Comparison of ENCODE assay signal across 19 cellular contexts in the genomic region with DNA sequence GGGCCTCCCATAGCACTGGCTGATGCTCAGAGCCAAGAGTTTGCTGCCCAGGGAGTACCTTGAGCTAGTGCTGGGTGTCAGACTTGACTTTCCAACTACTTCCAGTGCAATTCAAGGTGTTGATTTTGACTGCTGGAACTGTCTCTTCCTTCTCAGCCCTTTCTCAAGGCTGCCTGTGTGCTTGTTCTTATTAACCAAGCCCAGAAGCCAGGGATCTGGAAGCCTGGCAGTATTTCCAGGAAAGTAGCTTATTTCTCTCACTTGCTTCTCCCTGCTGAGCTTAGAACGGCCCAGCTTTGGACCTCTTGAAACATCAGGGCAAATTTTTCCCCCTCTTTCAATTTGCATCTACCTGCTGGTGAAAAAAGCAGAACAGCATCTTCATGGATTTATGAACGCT. TPM values are rescaled to one million over a fixed set of nuclear protein-coding genes. Genes with fewer than 3 reads are reported as not detected.
A peak's percentile ranks its signal among the peaks of the same experiment; 100 is the strongest.
DNase-seq lines count a peak whose midpoint lies in the region; ATAC-seq and TF ChIP-seq lines count a peak whose summit lies in the region.
"Had no signal": no experiment of that assay in that cellular context is flagged by ENCODE, and none has a peak within 500 bp of the region (broad histone marks: within the 10 kb centered on the region; RNA-seq: fewer than 3 reads in every experiment).

No MANE protein-coding gene starts in this region.

- H3K4me1 Mint-ChIP-seq in brain (peaks cover 12% of the 10 kb centered on the region), nephron (peaks cover 36% of the 10 kb centered on the region)
- H3K4me1 Mint-ChIP-seq: CD8-positive, alpha-beta memory T cell; IgD-negative memory B cell had no signal

- H3K36me3 ChIP-seq in vagina, result no peaks in the 10 kb centered on the region
- no peaks in the 10 kb centered on the region for H3K36me3 ChIP-seq in stomach

- no peak for TF ChIP-seq EP300 in stomach (IDR thresholded peaks at IDR 0.05)

- H3K4me3 ChIP-seq in vagina, result no peak overlapping the region
- no peak overlapping the region for H3K4me3 ChIP-seq in stomach

- H3K4me1 ChIP-seq in vagina, result peaks cover 8% of the 10 kb centered on the region
- peaks cover 0 to 17% (median 4%) of the 10 kb centered on the region in 4 donors for H3K4me1 ChIP-seq in stomach

- peaks cover 6% of the 10 kb centered on the region for H3K27me3 Mint-ChIP-seq in brain
- no peaks in the 10 kb centered on the region for H3K27me3 Mint-ChIP-seq in nephron (ENCODE audit: low read depth)

- no peak for TF ChIP-seq POLR2A in vagina (IDR thresholded peaks at IDR 0.05)
- TF ChIP-seq POLR2A in stomach (IDR thresholded peaks at IDR 0.05), result no peak

- H3K36me3 Mint-ChIP-seq in brain (no peaks in the 10 kb centered on the region), nephron (ENCODE audit: low read depth) (peaks cover under 1% of the 10 kb centered on the region)
- H3K36me3 Mint-ChIP-seq: CD8-positive, alpha-beta memory T cell; IgD-negative memory B cell had no signal

- H3K27ac Mint-ChIP-seq in brain (peak overlapping the region in 3 of 5 experiments; percentile 52 to 69 (median 57)), nephron (peak overlapping the region; percentile 76 to 99 (median 96))
- H3K27ac Mint-ChIP-seq: CD8-positive, alpha-beta memory T cell; IgD-negative memory B cell had no signal

- ATAC-seq in left ventricle myocardium superior, result peak; percentile 56
- ATAC-seq: PC-3 had no signal

- H3K27ac ChIP-seq in vagina (peak overlapping the region; percentile 15), stomach (no peak overlapping the region)

- no peak for DNase-seq in left ventricle myocardium superior
- DNase-seq in vagina (ENCODE audit: extremely low spot score in 2 of 2), result no peak
- DNase-seq in SKM-1 (lab: John Stamatoyannopoulos, UW; ENCODE audit: unreplicated experiment), result no peak
- no peak for DNase-seq in activated naive CD4-positive, alpha-beta T cell treated with Interleukin-2 at 50 U/mL for 16 hours
- DNase-seq in stomach, result no peak
- DNase-seq: ACHN; C1 segment of cervical spinal cord; CD8-positive, alpha-beta memory T cell; HCEC 1CT; Karpas-422; NCI-H1417 treated with DMSO at 0.1 percent for 48 hours; NCI-H187 treated with DMSO at 0.1 percent for 48 hours; NCI-H2227 treated with DMSO at 0.1 percent for 48 hours; NCI-H510A treated with DMSO at 0.1 percent for 48 hours; PC-3; RPMI8226 had no signal

- H3K27me3 ChIP-seq in vagina, result no peaks in the 10 kb centered on the region
- no peaks in the 10 kb centered on the region for H3K27me3 ChIP-seq in stomach

- intact Hi-C loops in left ventricle myocardium superior (cut with micrococcal nuclease), result no loop called here
- intact Hi-C loops in vagina (cut with DNase I), result no loop called here
- intact Hi-C loops in stomach (cut with DNase I; ENCODE audit: low total_unique reads), result no loop called here

- no peak for TF ChIP-seq CTCF in brain (conservative IDR thresholded peaks at IDR 0.05)
- no peak for TF ChIP-seq CTCF in nephron (IDR thresholded peaks at IDR 0.05; ENCODE audit: unreplicated experiment in 3 of 3)
- no peak for TF ChIP-seq CTCF in vagina (IDR thresholded peaks at IDR 0.05)
- TF ChIP-seq CTCF in stomach (IDR thresholded peaks at IDR 0.05), result no peak

- H3K4me3 Mint-ChIP-seq in brain (no peak overlapping the region), nephron (no peak overlapping the region)
- H3K4me3 Mint-ChIP-seq: CD8-positive, alpha-beta memory T cell; IgD-negative memory B cell had no signal

- H3K9me3 ChIP-seq in vagina, result no peaks in the 10 kb centered on the region
- H3K9me3 ChIP-seq in stomach, result no peaks in the 10 kb centered on the region

- 75 to 87% (median 82%) methylated on average over 2 of the region's 2 CpGs for WGBS in stomach, 5 donors

- H3K9me3 Mint-ChIP-seq in brain, result peaks cover 0 to 7% (median 0%) of the 10 kb centered on the region in 5 experiments
- H3K9me3 Mint-ChIP-seq in nephron, result no peaks in the 10 kb centered on the region
- H3K9me3 Mint-ChIP-seq: CD8-positive, alpha-beta memory T cell had no signal

RNA-seq across cellular contexts. Expression of a gene that starts 27.6 kb away (rescaled TPM):
- polyA plus RNA-seq in brain (ENCODE audit: insufficient read depth, low read depth, low replicate concordance) (9.1 TPM), stomach (10 to 100 TPM in 1 of 3 donors, 1 to 10 TPM in 2; 4.9 to 16.4 (median 8.2) TPM)
- total RNA-seq in left ventricle myocardium superior (15.2 TPM), vagina (38.3 TPM), stomach (10 to 100 TPM in 4 of 5 donors, under 1 TPM in 1; 0.29 to 36.2 (median 29.3) TPM)
- total RNA-seq: CD8-positive, alpha-beta memory T cell had no signal
- polyA plus RNA-seq: CD8-positive, alpha-beta memory T cell had no signal
